Comparison of ENCODE assay signal across 13 cellular contexts in the genomic region with DNA sequence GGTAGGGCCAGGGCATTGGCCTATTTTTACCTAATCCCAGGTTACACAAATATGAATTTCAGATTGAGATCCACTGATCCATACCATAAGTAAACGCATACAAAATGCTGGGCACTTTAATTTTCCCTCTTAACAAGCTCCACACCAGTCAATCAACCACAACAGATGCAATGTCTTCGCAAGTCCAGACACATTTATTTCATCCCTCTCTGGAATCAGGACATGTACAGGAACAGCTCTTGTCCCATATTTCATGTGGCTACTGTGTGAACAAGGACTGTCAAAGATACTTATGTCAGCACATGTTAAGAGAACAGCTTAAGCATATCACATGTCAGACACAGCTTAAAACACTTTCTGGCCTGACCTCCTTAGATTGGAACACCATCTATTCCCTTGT.
DNase-seq lines count a peak whose midpoint lies in the region; ATAC-seq, FAIRE-seq and TF ChIP-seq lines count a peak whose summit lies in the region.
"Had no signal": no experiment of that assay in that cellular context is flagged by ENCODE, and none has a peak within 500 bp of the region (broad histone marks: within the 10 kb centered on the region; RNA-seq: fewer than 3 reads in every experiment).

No MANE protein-coding gene starts in this region.

- no peaks in the 10 kb centered on the region for H3K36me3 Mint-ChIP-seq in WTC11
- H3K36me3 Mint-ChIP-seq: CD4-positive, CD25-positive, alpha-beta regulatory T cell had no signal

- 0 out of 2 replicates have a peak overlapping the region, but pooled peaks have one; percentile 10 for H3K27ac Mint-ChIP-seq in WTC11

- DNase-seq in D721Med (ENCODE audit: insufficient read length, low spot score) = no peak
- peak; percentile 7 for DNase-seq in HPDE6-E6E7 (ENCODE audit: extremely low spot score)
- no peak for DNase-seq in WTC11 (ENCODE audit: low spot score)
- DNase-seq in myocyte (ENCODE audit: low read depth) = peak; percentile 26
- DNase-seq: activated naive CD4-positive, alpha-beta T cell treated with anti-CD3 and anti-CD28 coated beads, Interleukin-2, amount 50 U/mL, for 16 hours; CD4-positive, CD25-positive, alpha-beta regulatory T cell; central memory CD4-positive, alpha-beta T cell; heart left ventricle; NCI-H2029 treated with DMSO at 0.1 percent for 48 hours; stimulated activated CD4-positive, alpha-beta T cell treated with anti-CD3 and anti-CD28 coated beads, Interleukin-2, amount 100 ng/mL, for 24 hours had no signal

- FAIRE-seq in D721Med (lab: Jason Lieb, UNC) = peak; percentile 95

- no peak overlapping the region for H3K4me3 Mint-ChIP-seq in WTC11
- H3K4me3 Mint-ChIP-seq: CD4-positive, CD25-positive, alpha-beta regulatory T cell had no signal

- no peaks in the 10 kb centered on the region for H3K27me3 Mint-ChIP-seq in WTC11 (ENCODE audit: low read depth)
- H3K27me3 Mint-ChIP-seq: CD4-positive, CD25-positive, alpha-beta regulatory T cell had no signal

- CTCF ChIA-PET in WTC11 (lab: Charles Lee) = no interaction called here

- ATAC-seq in WTC11 (no peak), GM18873 (IDR thresholded peaks at IDR 0.05; ENCODE audit: low FRiP score, unreplicated experiment) (no peak), HG02970 (IDR thresholded peaks at IDR 0.05; ENCODE audit: low FRiP score, unreplicated experiment) (no peak), GM18867 (IDR thresholded peaks at IDR 0.05; ENCODE audit: unreplicated experiment) (no peak)

- TF ChIP-seq CTCF in D721Med (IDR thresholded peaks at IDR 0.05; ENCODE audit: insufficient read depth, missing control alignments) (no peak), WTC11 (IDR thresholded peaks at IDR 0.05) (no peak)

- POLR2A ChIA-PET in WTC11 (lab: Charles Lee) = no interaction called here

- no peaks in the 10 kb centered on the region for H3K9me3 Mint-ChIP-seq in WTC11
- H3K9me3 Mint-ChIP-seq: CD4-positive, CD25-positive, alpha-beta regulatory T cell had no signal

- peaks cover 21% of the 10 kb centered on the region for H3K4me1 Mint-ChIP-seq in WTC11

TF ChIP-seq in WTC11, 78 proteins besides CTCF, POLR2A, EP300 and RAD21:
- TF ChIP-seq ELF4 (CRISPR knock-in tag; IDR thresholded peaks at IDR 0.05; ENCODE audit: low read depth) (no peak), FOXK1 (CRISPR knock-in tag; IDR thresholded peaks at IDR 0.05) (no peak)
- TF ChIP-seq, protein P1, sequence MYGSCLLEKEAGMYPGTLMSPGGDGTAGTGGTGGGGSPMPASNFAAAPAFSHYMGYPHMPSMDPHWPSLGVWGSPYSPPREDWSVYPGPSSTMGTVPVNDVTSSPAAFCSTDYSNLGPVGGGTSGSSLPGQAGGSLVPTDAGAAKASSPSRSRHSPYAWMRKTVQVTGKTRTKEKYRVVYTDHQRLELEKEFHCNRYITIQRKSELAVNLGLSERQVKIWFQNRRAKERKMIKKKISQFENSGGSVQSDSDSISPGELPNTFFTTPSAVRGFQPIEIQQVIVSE (CRISPR knock-in tag; IDR thresholded peaks at IDR 0.05; ENCODE audit: borderline replicate concordance) = no peak

Comparison
In these comparisons a context has a peak if more than half of its experiments do, and no peak if none do; other contexts are left out.
1. DNase-seq: peak in HPDE6-E6E7 (single experiment) and myocyte (single experiment); none in D721Med (single experiment) and WTC11 (single experiment).